1 cellular context compared by ENCODE assay signal in the genomic region with DNA sequence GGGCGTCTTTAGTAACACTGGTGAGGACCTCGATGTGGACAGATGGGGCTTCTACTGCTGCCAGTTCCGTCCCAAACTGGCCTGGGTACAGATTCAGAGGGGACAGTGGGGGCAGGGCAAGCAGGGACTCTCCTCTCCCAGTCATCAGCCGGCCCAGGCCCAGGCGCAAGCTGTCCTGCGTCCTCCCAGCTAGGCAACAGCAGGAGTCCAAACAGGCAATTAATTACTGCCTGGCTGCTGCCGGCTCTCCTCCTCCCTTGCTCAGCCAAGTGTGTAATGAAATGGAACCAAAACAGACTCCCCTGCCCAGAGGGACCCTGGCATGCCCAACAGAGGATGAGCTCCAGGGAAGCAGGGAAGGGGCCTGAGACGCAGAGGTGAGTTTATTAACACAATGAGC.
TF ChIP-seq lines count a peak whose summit lies in the region.

No MANE protein-coding gene starts in this region.

TF ChIP-seq in WTC11, 78 proteins besides CTCF, POLR2A, EP300 and RAD21 (continued from another document):
- TF ChIP-seq, protein P1, sequence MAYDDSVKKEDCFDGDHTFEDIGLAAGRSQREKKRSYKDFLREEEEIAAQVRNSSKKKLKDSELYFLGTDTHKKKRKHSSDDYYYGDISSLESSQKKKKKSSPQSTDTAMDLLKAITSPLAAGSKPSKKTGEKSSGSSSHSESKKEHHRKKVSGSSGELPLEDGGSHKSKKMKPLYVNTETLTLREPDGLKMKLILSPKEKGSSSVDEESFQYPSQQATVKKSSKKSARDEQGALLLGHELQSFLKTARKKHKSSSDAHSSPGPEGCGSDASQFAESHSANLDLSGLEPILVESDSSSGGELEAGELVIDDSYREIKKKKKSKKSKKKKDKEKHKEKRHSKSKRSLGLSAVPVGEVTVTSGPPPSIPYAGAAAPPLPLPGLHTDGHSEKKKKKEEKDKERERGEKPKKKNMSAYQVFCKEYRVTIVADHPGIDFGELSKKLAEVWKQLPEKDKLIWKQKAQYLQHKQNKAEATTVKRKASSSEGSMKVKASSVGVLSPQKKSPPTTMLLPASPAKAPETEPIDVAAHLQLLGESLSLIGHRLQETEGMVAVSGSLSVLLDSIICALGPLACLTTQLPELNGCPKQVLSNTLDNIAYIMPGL (CRISPR knock-in tag; IDR thresholded peaks at IDR 0.05): no peak
- no peak for TF ChIP-seq ETV6 (CRISPR knock-in tag; IDR thresholded peaks at IDR 0.05)
- TF ChIP-seq ZNF396 (CRISPR knock-in tag; IDR thresholded peaks at IDR 0.05; ENCODE audit: borderline replicate concordance): no peak
- no peak for TF ChIP-seq ZNF263 (CRISPR knock-in tag; IDR thresholded peaks at IDR 0.05; ENCODE audit: low read depth)
